ENCODE assay signal across 4 cellular contexts in the genomic region with DNA sequence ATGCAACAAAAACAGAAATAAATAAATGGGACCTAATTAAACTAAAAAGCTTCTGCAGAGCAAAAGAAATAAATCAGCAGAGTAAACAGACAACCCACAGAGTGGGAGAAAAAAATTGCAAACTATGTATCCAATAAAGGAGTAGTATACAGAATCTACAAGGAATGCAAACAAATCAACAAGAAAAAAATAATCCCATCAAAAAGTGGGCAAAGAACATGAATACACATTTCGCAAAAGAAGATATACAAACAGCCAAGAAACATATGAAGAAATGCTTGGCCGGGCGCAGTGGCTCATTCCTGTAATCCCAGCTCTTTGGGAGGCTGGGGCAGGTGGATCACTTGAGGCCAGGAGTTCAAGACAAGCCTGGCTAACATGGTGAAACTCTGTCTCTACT. TPM values are rescaled to one million over a fixed set of nuclear protein-coding genes. Genes with fewer than 3 reads are reported as not detected.
"Had no signal": no experiment of that assay in that cellular context is flagged by ENCODE, and none has a peak within 500 bp of the region (broad histone marks: within the 10 kb centered on the region; RNA-seq: fewer than 3 reads in every experiment).

No MANE protein-coding gene starts in this region.

RNA-seq across cellular contexts. Expression of a gene that starts 10.0 kb away (rescaled TPM):
- total RNA-seq: LHCN-M2, M059J, MCF 10A, NCI-H460 had no signal
